In genomic region chr5:56301041-56301440, GRCh38 we compare ENCODE assay signal across 24 cellular contexts.
DNase-seq lines count a peak whose midpoint lies in the region; ATAC-seq, FAIRE-seq and TF ChIP-seq lines count a peak whose summit lies in the region.
"Had no signal": no experiment of that assay in that cellular context is flagged by ENCODE, and none has a peak within 500 bp of the region (broad histone marks: within the 10 kb centered on the region; RNA-seq: fewer than 3 reads in every experiment).

No MANE protein-coding gene starts in this region.

- peak overlapping the region; percentile 29 for H2BK120ac ChIP-seq in mesenchymal stem cell (ENCODE audit: low read depth, low read length)

- no peak overlapping the region for H3K18ac ChIP-seq in mesenchymal stem cell (ENCODE audit: low read depth in 1 of 2, low read length in 2 of 2)

- no peak overlapping the region for H4K8ac ChIP-seq in mesenchymal stem cell (ENCODE audit: low read length)

- no peak overlapping the region for H2BK15ac ChIP-seq in mesenchymal stem cell (ENCODE audit: low read depth, poor library complexity, severe bottlenecking)

- dilution Hi-C loops in endothelial cell of umbilical vein (cut with MboI; ENCODE audit: extremely low pct_ligation_motif_present, low sequenced_read_pairs): no loop called here

- H3K4me2 ChIP-seq in endothelial cell of umbilical vein (ENCODE audit: insufficient read depth, low read length) (no peak overlapping the region), mesenchymal stem cell (ENCODE audit: low read length, poor library complexity, severe bottlenecking) (no peak overlapping the region)

- H3K9me3 ChIP-seq in MG63 (peaks cover 3% of the 10 kb centered on the region; the same call in 1 of the 2 replicates), endothelial cell of umbilical vein (replicated peaks; ENCODE audit: control insufficient read depth, insufficient read depth, low read length) (no peaks in the 10 kb centered on the region), mesenchymal stem cell (ENCODE audit: control insufficient read depth, low read length) (no peaks in the 10 kb centered on the region), upper lobe of left lung (no peaks in the 10 kb centered on the region)
- H3K9me3 ChIP-seq: body of pancreas, pancreas had no signal

- H2AK5ac ChIP-seq in mesenchymal stem cell (ENCODE audit: low read length, severe bottlenecking): no peak overlapping the region

- H3K4me3 ChIP-seq in MG63: no peak overlapping the region
- no peak overlapping the region for H3K4me3 ChIP-seq in endothelial cell of umbilical vein (replicated peaks in 1 of 3; ENCODE audit: insufficient read depth in 1 of 3, low read depth in 1 of 3, low read length in 3 of 3)
- H3K4me3 ChIP-seq in mesenchymal stem cell (ENCODE audit: insufficient read depth in 1 of 2, low read depth in 1 of 2, low read length in 2 of 2): no peak overlapping the region
- no peak overlapping the region for H3K4me3 ChIP-seq in upper lobe of left lung
- H3K4me3 ChIP-seq: body of pancreas, lung, pancreas had no signal

- no CpG with 5 or more reads among the region's 1 CpG for WGBS in mesenchymal stem cell
- 75 to 94% methylated on average over 1 of the region's 1 CpG for WGBS in upper lobe of left lung, 2 donors

- no peak overlapping the region for H4K91ac ChIP-seq in mesenchymal stem cell (ENCODE audit: low read length)

- H2BK5ac ChIP-seq in mesenchymal stem cell (ENCODE audit: low read depth, low read length, poor library complexity, severe bottlenecking): no peak overlapping the region

- H3K27ac ChIP-seq in endothelial cell of umbilical vein (ENCODE audit: insufficient read depth, low read depth, low read length) (no peak overlapping the region), mesenchymal stem cell (ENCODE audit: low read length, poor library complexity, severe bottlenecking) (no peak overlapping the region), upper lobe of left lung (no peak overlapping the region)
- H3K27ac ChIP-seq: body of pancreas, pancreas, VCaP had no signal

- TF ChIP-seq POLR2A in endothelial cell of umbilical vein (IDR thresholded peaks at IDR 0.05; ENCODE audit: low read depth, low read length): no peak
- no peak for TF ChIP-seq POLR2A in upper lobe of left lung (IDR thresholded peaks at IDR 0.05)

- no peak for ATAC-seq in upper lobe of left lung (ENCODE audit: low FRiP score in 2 of 2)
- ATAC-seq: body of pancreas; stimulated activated memory B cell treated with anti-CD40 and anti-IgM and Interleukin-4, amounts not matched to agents 10 μg/mL and 1 μg/mL and 100 μg/mL, for 72 hours had no signal

- no peak overlapping the region for H2AFZ ChIP-seq in endothelial cell of umbilical vein (ENCODE audit: low read depth, low read length)
- H2AFZ ChIP-seq in mesenchymal stem cell (ENCODE audit: low read depth, low read length): no peak overlapping the region

- H3K9me1 ChIP-seq in endothelial cell of umbilical vein (replicated peaks; ENCODE audit: control insufficient read depth, extremely low read depth, insufficient read depth, low read length): no peaks in the 10 kb centered on the region

- FAIRE-seq in endothelial cell of umbilical vein (lab: Jason Lieb, UNC) (no peak), RCC 7860 (lab: Jason Lieb, UNC) (no peak)
- FAIRE-seq: colon, kidney, pancreas had no signal

- TF ChIP-seq EP300 in upper lobe of left lung (IDR thresholded peaks at IDR 0.05): no peak

- H3K9ac ChIP-seq in endothelial cell of umbilical vein (replicated peaks; ENCODE audit: extremely low read depth, insufficient read depth, low read length) (no peak overlapping the region), mesenchymal stem cell (ENCODE audit: low read length) (no peak overlapping the region)

- no peaks in the 10 kb centered on the region for H4K20me1 ChIP-seq in endothelial cell of umbilical vein (replicated peaks; ENCODE audit: control insufficient read depth, extremely low read depth, insufficient read depth, low read length)

- CTCF ChIA-PET in endothelial cell of umbilical vein (lab: Charles Lee): no interaction called here

- H3K14ac ChIP-seq in mesenchymal stem cell (ENCODE audit: low read length in 2 of 2): no peak overlapping the region

- H3K27me3 ChIP-seq in MG63: no peaks in the 10 kb centered on the region
- no peaks in the 10 kb centered on the region for H3K27me3 ChIP-seq in endothelial cell of umbilical vein (ENCODE audit: control insufficient read depth in 2 of 2, insufficient read depth in 2 of 2, low read length in 2 of 2)
- H3K27me3 ChIP-seq in mesenchymal stem cell (ENCODE audit: control insufficient read depth in 1 of 2, insufficient read depth in 1 of 2, low read length in 2 of 2): no peaks in the 10 kb centered on the region
- H3K27me3 ChIP-seq in upper lobe of left lung: no peaks in the 10 kb centered on the region
- H3K27me3 ChIP-seq: body of pancreas, pancreas had no signal

- POLR2A ChIA-PET in endothelial cell of umbilical vein (lab: Charles Lee): no interaction called here

- intact Hi-C loops in endothelial cell of umbilical vein (cut with micrococcal nuclease): no loop called here

- TF ChIP-seq CTCF in endothelial cell of umbilical vein (IDR thresholded peaks at IDR 0.05; ENCODE audit: extremely low read depth in 1 of 2, insufficient read depth in 1 of 2, low read depth in 1 of 2, low read length in 2 of 2) (no peak), upper lobe of left lung (IDR thresholded peaks at IDR 0.05) (no peak)

- no peaks in the 10 kb centered on the region for H3K79me2 ChIP-seq in endothelial cell of umbilical vein (ENCODE audit: control insufficient read depth, insufficient read depth, low read length)

- no TSS peak for BruUV-seq in endothelial cell of umbilical vein (replicated peaks; lab: Mats Ljungman, UMichigan)

- no peaks in the 10 kb centered on the region for H3K79me1 ChIP-seq in mesenchymal stem cell (replicated peaks; ENCODE audit: low read length, poor library complexity, severe bottlenecking)

- H3K4ac ChIP-seq in mesenchymal stem cell (ENCODE audit: low read depth in 1 of 2, low read length in 2 of 2): no peak overlapping the region

- H3K36me3 ChIP-seq in MG63 (no peaks in the 10 kb centered on the region), endothelial cell of umbilical vein (ENCODE audit: control insufficient read depth in 2 of 2, extremely low read depth in 1 of 2, insufficient read depth in 2 of 2, low read length in 2 of 2) (no peaks in the 10 kb centered on the region), mesenchymal stem cell (ENCODE audit: control insufficient read depth in 1 of 2, insufficient read depth in 2 of 2, low read depth in 1 of 2, low read length in 2 of 2) (no peaks in the 10 kb centered on the region), upper lobe of left lung (no peaks in the 10 kb centered on the region)
- H3K36me3 ChIP-seq: pancreas had no signal

- H2BK12ac ChIP-seq in mesenchymal stem cell (ENCODE audit: low read length in 2 of 2): peak overlapping the region in 1 of 2 experiments; percentile 7

- no peak overlapping the region for H3K23ac ChIP-seq in mesenchymal stem cell (ENCODE audit: low read length in 2 of 2)

- DNase-seq in ELR (ENCODE audit: low read depth) (peak; percentile 42), MG63 (peak; percentile 24), endothelial cell of umbilical vein (ENCODE audit: low read depth, low spot score) (no peak), mesenchymal stem cell (peak; percentile 33), retina (no peak), RCC 7860 (ENCODE audit: low spot score) (no peak), HK-2 (ENCODE audit: unreplicated experiment) (no peak), upper lobe of left lung (no peak)
- DNase-seq: activated CD4-positive, alpha-beta T cell treated with anti-CD3 and anti-CD28 coated beads, Interleukin-2, amount 50 U/mL, for 1 hour; activated naive CD8-positive, alpha-beta T cell treated with anti-CD3 and anti-CD28 coated beads, Interleukin-2, amount 10 ng/mL, durations not matched to agents 7 days and 5 days; body of pancreas; foreskin melanocyte; GOT3; kidney; naive B cell; NCI-H1694 treated with DMSO at 0.1 percent for 48 hours; NCI-H774; OCI-M1; pancreas; T-helper 2 cell had no signal

- H3K4me1 ChIP-seq in endothelial cell of umbilical vein (ENCODE audit: control insufficient read depth, extremely low read depth, insufficient read depth, low read length): peaks cover 11% of the 10 kb centered on the region
- H3K4me1 ChIP-seq in mesenchymal stem cell (ENCODE audit: control insufficient read depth, insufficient read depth, low read depth, low read length): no peaks in the 10 kb centered on the region
- no peaks in the 10 kb centered on the region for H3K4me1 ChIP-seq in upper lobe of left lung

TF ChIP-seq in endothelial cell of umbilical vein, 7 proteins besides CTCF, POLR2A, EP300 and RAD21:
- TF ChIP-seq MYC (IDR thresholded peaks at IDR 0.05; ENCODE audit: low read depth, low read length) (no peak), JUN (IDR thresholded peaks at IDR 0.05; ENCODE audit: borderline replicate concordance, insufficient read depth, insufficient read length, low read depth) (peak; percentile 17)

Comparison
In these comparisons a context has a peak if more than half of its experiments do, and no peak if none do; other contexts are left out.
1. DNase-seq: peak in ELR (single experiment), MG63 (single experiment) and mesenchymal stem cell (single experiment); none in endothelial cell of umbilical vein (single experiment), retina (single experiment), RCC 7860 (single experiment), HK-2 (single experiment) and upper lobe of left lung (0 of 2).